ENCODE assay signal across 2 cellular contexts in genomic region chr10:89426230-89426868, GRCh38.
TF ChIP-seq lines count a peak whose summit lies in the region.

No MANE protein-coding gene starts in this region.

TF ChIP-seq in HEK293T, 16 proteins besides CTCF, POLR2A, EP300 and RAD21:
- TF ChIP-seq TARDBP (IDR thresholded peaks at IDR 0.05), result no peak

TF ChIP-seq in H1, 55 proteins besides CTCF, POLR2A, EP300 and RAD21:
- no peak for TF ChIP-seq HDAC2 (IDR thresholded peaks at IDR 0.05; ENCODE audit: borderline replicate concordance in 1 of 2, low read depth in 2 of 2, low read length in 2 of 2)
- no peak for TF ChIP-seq CBX8 (IDR thresholded peaks at IDR 0.05; ENCODE audit: borderline replicate concordance, low read depth, low read length)
- no peak for TF ChIP-seq FOSL1 (IDR thresholded peaks at IDR 0.05; ENCODE audit: insufficient read depth, low read depth, low read length)
- TF ChIP-seq SRF (IDR thresholded peaks at IDR 0.05; ENCODE audit: low read depth, low read length), result no peak
- TF ChIP-seq POU5F1 (IDR thresholded peaks at IDR 0.05; ENCODE audit: low read depth, low read length), result no peak
